In the genomic region with DNA sequence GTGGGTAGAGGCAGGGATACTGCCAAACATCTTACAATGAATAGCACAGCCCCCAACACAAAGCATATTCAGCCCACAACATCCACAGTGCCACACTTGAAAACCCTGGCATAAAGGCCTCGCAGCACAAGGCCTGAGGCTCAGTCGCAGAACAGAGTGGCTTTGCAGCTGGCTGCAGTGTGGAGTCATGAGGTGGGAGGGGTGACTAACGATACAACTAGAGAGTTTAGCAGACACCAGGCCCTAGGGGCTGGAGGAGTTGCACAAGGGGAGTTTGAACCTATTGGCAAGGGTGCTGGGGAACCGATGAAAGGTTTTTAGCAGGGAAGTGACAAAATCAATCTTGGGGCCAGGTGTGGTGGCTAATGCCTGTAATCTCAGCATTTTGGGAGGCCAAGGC, we compare ENCODE assay signal across 14 cellular contexts. TPM values are rescaled to one million over a fixed set of nuclear protein-coding genes. Genes with fewer than 3 reads are reported as not detected.
DNase-seq lines count a peak whose midpoint lies in the region; ATAC-seq and TF ChIP-seq lines count a peak whose summit lies in the region.
"Had no signal": no experiment of that assay in that cellular context is flagged by ENCODE, and none has a peak within 500 bp of the region (broad histone marks: within the 10 kb centered on the region; RNA-seq: fewer than 3 reads in every experiment).

No MANE protein-coding gene starts in this region.

- peaks cover 57 to 61% (median 59%) of the 10 kb centered on the region in 3 donors for H3K4me1 Mint-ChIP-seq in CD8-positive, alpha-beta memory T cell
- peaks cover 49% of the 10 kb centered on the region for H3K4me1 Mint-ChIP-seq in brain

- no peak overlapping the region for H2BK120ac ChIP-seq in trophoblast cell (ENCODE audit: insufficient read depth, low read length, poor library complexity)

- no peak overlapping the region for H4K8ac ChIP-seq in trophoblast cell (ENCODE audit: low read depth, low read length)

- no peak for DNase-seq in CD8-positive, alpha-beta memory T cell
- peak; percentile 83 for DNase-seq in NB4 (ENCODE audit: low read depth)
- peak; percentile 18 to 38 for DNase-seq in stimulated activated CD4-positive, alpha-beta T cell treated with anti-CD3 and anti-CD28 coated beads, Interleukin-2, amount 100 ng/mL, for 24 hours
- DNase-seq in NK-92 (lab: John Stamatoyannopoulos, UW; ENCODE audit: unreplicated experiment) = no peak
- no peak for DNase-seq in trophoblast cell
- DNase-seq: cerebellar nuclear complex, COR-L47, NCI-H2029 had no signal

- no peak for TF ChIP-seq POLR2A in NB4 (IDR thresholded peaks at IDR 0.05; ENCODE audit: extremely low read depth, insufficient read length)

- H2AK5ac ChIP-seq in trophoblast cell (ENCODE audit: low read length) = no peak overlapping the region

- no peak overlapping the region for H2BK5ac ChIP-seq in trophoblast cell (ENCODE audit: low read depth, low read length, poor library complexity)

- no peaks in the 10 kb centered on the region for H3K36me3 ChIP-seq in CD8-positive, alpha-beta memory T cell (ENCODE audit: insufficient read depth, low read length)
- no peaks in the 10 kb centered on the region for H3K36me3 ChIP-seq in trophoblast cell (ENCODE audit: control insufficient read depth in 1 of 2, insufficient read depth in 2 of 2, low read length in 2 of 2)

- CTCF ChIA-PET in CD8-positive, alpha-beta memory T cell (lab: Charles Lee) = interaction anchor here (1.3 to 4.2 kb wide), 3 partner anchors 57 to 80 kb away, joined by 3 to 22 read pairs (median 9); a partner anchor contains a TSS

- H4K91ac ChIP-seq in trophoblast cell (ENCODE audit: low read depth, low read length) = no peak overlapping the region

- no peak overlapping the region for H2AFZ ChIP-seq in trophoblast cell (ENCODE audit: insufficient read depth, low read length, poor library complexity)

- ATAC-seq in HG02588 (IDR thresholded peaks at IDR 0.05; ENCODE audit: unreplicated experiment) = no peak
- ATAC-seq in HG03159 (IDR thresholded peaks at IDR 0.05; ENCODE audit: unreplicated experiment) = no peak

- no peak overlapping the region for H3K4me3 ChIP-seq in CD8-positive, alpha-beta memory T cell (ENCODE audit: low read length)
- H3K4me3 ChIP-seq in NB4 (ENCODE audit: low read depth, low read length) (no peak overlapping the region), trophoblast cell (ENCODE audit: low read depth, low read length) (no peak overlapping the region)

- no peaks in the 10 kb centered on the region for H3K9me3 Mint-ChIP-seq in CD8-positive, alpha-beta memory T cell
- peaks cover 2 to 9% (median 5%) of the 10 kb centered on the region in 5 experiments for H3K9me3 Mint-ChIP-seq in brain
- H3K9me3 Mint-ChIP-seq: IgD-negative memory B cell had no signal

- H3K79me1 ChIP-seq in trophoblast cell (ENCODE audit: low read length) = peaks cover 16% of the 10 kb centered on the region

- no peaks in the 10 kb centered on the region for H3K27me3 ChIP-seq in CD8-positive, alpha-beta memory T cell (ENCODE audit: insufficient read depth, low read length, poor library complexity, severe bottlenecking)
- no peaks in the 10 kb centered on the region for H3K27me3 ChIP-seq in trophoblast cell (ENCODE audit: insufficient read depth, low read length)

- POLR2A ChIA-PET in CD8-positive, alpha-beta memory T cell (lab: Charles Lee) = no interaction called here

- H3K23ac ChIP-seq in trophoblast cell (ENCODE audit: low read length) = no peak overlapping the region

- H3K79me2 ChIP-seq in trophoblast cell (ENCODE audit: control insufficient read depth, insufficient read depth, low read length, poor library complexity) = peaks cover 2% of the 10 kb centered on the region

- H3K4me2 ChIP-seq in trophoblast cell (ENCODE audit: low read length) = no peak overlapping the region

- no peaks in the 10 kb centered on the region for H3K9me3 ChIP-seq in CD8-positive, alpha-beta memory T cell (ENCODE audit: low read length)
- no peaks in the 10 kb centered on the region for H3K9me3 ChIP-seq in trophoblast cell (ENCODE audit: insufficient read depth, low read depth, low read length)

- WGBS in trophoblast cell (ENCODE audit: extremely low coverage, insufficient coverage, insufficient read length) = no CpG with 5 or more reads among the region's 4 CpGs

- H3K4ac ChIP-seq in trophoblast cell (ENCODE audit: low read depth, low read length) = no peak overlapping the region

- H3K4me3 Mint-ChIP-seq in CD8-positive, alpha-beta memory T cell = peak overlapping the region in 5 of 7 donors; percentile 7 to 92 (median 12)
- peak overlapping the region in 1 of 5 experiments; percentile 50 for H3K4me3 Mint-ChIP-seq in brain

- H3K27me3 Mint-ChIP-seq in CD8-positive, alpha-beta memory T cell = no peaks in the 10 kb centered on the region
- no peaks in the 10 kb centered on the region for H3K27me3 Mint-ChIP-seq in brain

- no peak overlapping the region for H3K14ac ChIP-seq in trophoblast cell (ENCODE audit: low read length)

- H4K12ac ChIP-seq in trophoblast cell (ENCODE audit: low read depth, low read length) = no peak overlapping the region

- peaks cover 54% of the 10 kb centered on the region for H3K4me1 ChIP-seq in CD8-positive, alpha-beta memory T cell (ENCODE audit: insufficient read depth, low read length)
- H3K4me1 ChIP-seq in trophoblast cell (ENCODE audit: control insufficient read depth in 1 of 2, insufficient read depth in 2 of 2, low read length in 2 of 2) = peaks cover 16 to 27% of the 10 kb centered on the region in 2 experiments

- H3K36me3 Mint-ChIP-seq in CD8-positive, alpha-beta memory T cell = peaks cover 0 to 4% (median 1%) of the 10 kb centered on the region in 3 donors
- H3K36me3 Mint-ChIP-seq in brain = peaks cover 5% of the 10 kb centered on the region
- H3K36me3 Mint-ChIP-seq: IgD-negative memory B cell had no signal

- no peak overlapping the region for H3K9ac ChIP-seq in trophoblast cell (ENCODE audit: low read length)

- TF ChIP-seq CTCF in NB4 (IDR thresholded peaks at IDR 0.05; ENCODE audit: low read depth, low read length) = no peak
- TF ChIP-seq CTCF in brain (conservative IDR thresholded peaks at IDR 0.05) = no peak

- H3K27ac Mint-ChIP-seq in CD8-positive, alpha-beta memory T cell = peak overlapping the region; percentile 86 to 99 (median 98)
- peak overlapping the region; percentile 62 to 97 (median 86) for H3K27ac Mint-ChIP-seq in brain

- no peak overlapping the region for H3K27ac ChIP-seq in CD8-positive, alpha-beta memory T cell (ENCODE audit: low read depth, low read length)
- H3K27ac ChIP-seq in trophoblast cell (ENCODE audit: low read depth, low read length) = no peak overlapping the region

- H3K18ac ChIP-seq in trophoblast cell (ENCODE audit: low read length) = no peak overlapping the region

- no peak overlapping the region for H2BK12ac ChIP-seq in trophoblast cell (ENCODE audit: low read length)

RNA-seq across cellular contexts. Expression of a gene that starts 32.1 kb away (rescaled TPM):
- total RNA-seq in CD8-positive, alpha-beta memory T cell = not detected
- not detected for polyA plus RNA-seq in CD8-positive, alpha-beta memory T cell
- not detected for polyA plus RNA-seq in brain (ENCODE audit: insufficient read depth, low read depth, low replicate concordance)
- polyA plus RNA-seq in trophoblast cell (2013) = 0.03 and 0.06 TPM in 2 replicates
- total RNA-seq: sciatic nerve; T-helper 1 cell treated with Interleukin-12 subunit alpha and Interleukin-12 subunit beta and Interleukin-4 antibody, amounts not matched to agents 30 ng/mL and 1 ng/mL, for 36 hours had no signal
- polyA plus RNA-seq: IgD-negative memory B cell had no signal

RNA-seq across cellular contexts. Expression of a gene that starts 57.2 kb away (rescaled TPM):
- total RNA-seq in CD8-positive, alpha-beta memory T cell = 10 to 100 TPM; 65.9 to 67.4 TPM
- polyA plus RNA-seq in CD8-positive, alpha-beta memory T cell = 139 TPM
- 43.2 TPM for polyA plus RNA-seq in brain (ENCODE audit: insufficient read depth, low read depth, low replicate concordance)
- polyA plus RNA-seq in trophoblast cell (2013) = 118 and 122 TPM in 2 replicates

Comparison
In these comparisons a context has a peak if more than half of its experiments do, and no peak if none do; other contexts are left out.
1. DNase-seq: peak in NB4 (single experiment) and stimulated activated CD4-positive, alpha-beta T cell treated with anti-CD3 and anti-CD28 coated beads, Interleukin-2, amount 100 ng/mL, for 24 hours (2 of 2); none in CD8-positive, alpha-beta memory T cell (0 of 5), NK-92 (single experiment) and trophoblast cell (0 of 2).